9 cellular contexts compared by ENCODE assay signal in the genomic region with DNA sequence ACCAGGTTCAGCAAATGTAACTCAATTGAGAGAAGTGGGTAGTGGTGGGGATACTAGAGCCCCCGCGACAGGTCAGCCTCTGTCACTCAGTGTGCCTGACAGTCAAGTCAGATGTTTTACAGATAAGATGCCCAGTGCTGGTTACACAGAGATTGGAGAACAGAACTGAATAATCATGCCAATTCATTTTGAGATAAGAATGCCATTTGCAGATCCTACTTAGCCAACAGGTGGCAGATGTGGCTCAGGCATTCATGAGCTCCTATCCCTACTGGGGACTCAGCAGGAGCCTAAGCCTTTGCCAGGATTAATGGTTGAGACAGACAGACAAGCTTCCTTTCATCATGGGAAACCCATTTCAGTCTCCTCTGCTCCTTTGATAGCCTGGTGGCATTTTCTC.
A peak's percentile ranks its signal among the peaks of the same experiment; 100 is the strongest.
DNase-seq lines count a peak whose midpoint lies in the region; ATAC-seq and TF ChIP-seq lines count a peak whose summit lies in the region.
"Had no signal": no experiment of that assay in that cellular context is flagged by ENCODE, and none has a peak within 500 bp of the region (broad histone marks: within the 10 kb centered on the region; RNA-seq: fewer than 3 reads in every experiment).

No MANE protein-coding gene starts in this region.

- H3K27me3 ChIP-seq in heart left ventricle (no peaks in the 10 kb centered on the region), OCI-LY3 (ENCODE audit: low read depth, low read length) (no peaks in the 10 kb centered on the region), tibial artery (no peaks in the 10 kb centered on the region), aorta (ENCODE audit: control insufficient read depth in 1 of 2, insufficient read depth in 2 of 2, low read length in 1 of 2) (no peaks in the 10 kb centered on the region)
- H3K27me3 ChIP-seq: SJSA1 had no signal

- no peak overlapping the region for H3K4me2 ChIP-seq in OCI-LY3 (ENCODE audit: low read length)

- no peaks in the 10 kb centered on the region for H3K4me1 ChIP-seq in heart left ventricle
- H3K4me1 ChIP-seq in OCI-LY3 (ENCODE audit: low read length), result no peaks in the 10 kb centered on the region
- H3K4me1 ChIP-seq in tibial artery, result no peaks in the 10 kb centered on the region
- H3K4me1 ChIP-seq in aorta (ENCODE audit: control insufficient read depth in 1 of 2, insufficient read depth in 2 of 2, low read length in 2 of 2), result no peaks in the 10 kb centered on the region

- 26 to 33% (median 30%) methylated on average over 2 of the region's 2 CpGs for WGBS in heart left ventricle, 4 donors
- WGBS in aorta, 2 donors, result 52 to 60% methylated on average over 2 of the region's 2 CpGs

- no peaks in the 10 kb centered on the region for H3K9me3 ChIP-seq in heart left ventricle
- no peaks in the 10 kb centered on the region for H3K9me3 ChIP-seq in OCI-LY3 (ENCODE audit: insufficient read depth, low read length)
- H3K9me3 ChIP-seq in tibial artery, result no peaks in the 10 kb centered on the region
- H3K9me3 ChIP-seq in aorta (ENCODE audit: control insufficient read depth, low read length), result no peaks in the 10 kb centered on the region
- H3K9me3 ChIP-seq: SJSA1 had no signal

- H4K20me1 ChIP-seq in OCI-LY3 (ENCODE audit: insufficient read depth, low read length), result no peaks in the 10 kb centered on the region

- TF ChIP-seq CTCF in heart left ventricle (IDR thresholded peaks at IDR 0.05) (peak in 9 of 12 donors; percentile 7 to 39 (median 15)), OCI-LY3 (IDR thresholded peaks at IDR 0.05; ENCODE audit: low read depth, low read length) (peak; percentile 28), tibial artery (IDR thresholded peaks at IDR 0.05) (no peak)

- intact Hi-C loops in heart left ventricle (cut with DNase I), result loop anchor here in 3 of 10 donors (10.0 kb wide), 2 partner anchors 51 to 211 kb away; no protein-coding TSS in a partner anchor
- intact Hi-C loops in Right ventricle myocardium inferior (cut with DNase I), result no loop called here
- intact Hi-C loops in tibial artery (cut with DNase I; ENCODE audit: low total_unique reads), result no loop called here
- intact Hi-C loops in aorta (cut with DNase I), result no loop called here

- TF ChIP-seq POLR2A in heart left ventricle (IDR thresholded peaks at IDR 0.05), result no peak

- no peak overlapping the region for H2AFZ ChIP-seq in OCI-LY3 (ENCODE audit: low read depth, low read length)

- no peak overlapping the region for H3K9ac ChIP-seq in OCI-LY3 (ENCODE audit: low read length)

- ATAC-seq in heart left ventricle, result peak in 1 of 4 donors; percentile 31
- no peak for ATAC-seq in Right ventricle myocardium inferior
- ATAC-seq in aorta (ENCODE audit: low FRiP score), result no peak

- H3K27ac ChIP-seq in heart left ventricle, result no peak overlapping the region
- H3K27ac ChIP-seq in OCI-LY3 (ENCODE audit: low read length), result no peak overlapping the region
- no peak overlapping the region for H3K27ac ChIP-seq in tibial artery
- no peak overlapping the region for H3K27ac ChIP-seq in aorta (ENCODE audit: low read depth in 1 of 2, low read length in 2 of 2)
- H3K27ac ChIP-seq: SJSA1 had no signal

- DNase-seq in heart left ventricle, result peak in 1 of 5 donors; percentile 32
- no peak for DNase-seq in Right ventricle myocardium inferior (ENCODE audit: missing footprints)
- peak; percentile 33 for DNase-seq in fibroblast of peridontal ligament (ENCODE audit: extremely low read depth)
- DNase-seq in tibial artery, result no peak
- no peak for DNase-seq in AG08395 (ENCODE audit: low spot score)
- no peak for DNase-seq in stimulated activated naive CD4-positive, alpha-beta T cell treated with Interleukin-2 at 50 U/mL for 16 hours (lab: John Stamatoyannopoulos, UW)
- no peak for DNase-seq in aorta

- H3K36me3 ChIP-seq in heart left ventricle (peaks cover 0 to 6% (median 0%) of the 10 kb centered on the region in 9 donors), OCI-LY3 (replicated peaks; ENCODE audit: low read depth, low read length) (no peaks in the 10 kb centered on the region), tibial artery (no peaks in the 10 kb centered on the region), aorta (ENCODE audit: control insufficient read depth in 1 of 2, insufficient read depth in 2 of 2, low read length in 1 of 2) (no peaks in the 10 kb centered on the region)
- H3K36me3 ChIP-seq: SJSA1 had no signal

- H3K4me3 ChIP-seq in heart left ventricle (no peak overlapping the region), OCI-LY3 (ENCODE audit: low read length) (no peak overlapping the region), tibial artery (no peak overlapping the region), aorta (ENCODE audit: low read length in 2 of 2) (no peak overlapping the region)
- H3K4me3 ChIP-seq: SJSA1 had no signal

- no peaks in the 10 kb centered on the region for H3K79me2 ChIP-seq in OCI-LY3 (ENCODE audit: low read length)

Comparison
In these comparisons a context has a peak if more than half of its experiments do, and no peak if none do; other contexts are left out.
1. CTCF ChIP-seq: peak in heart left ventricle (9 of 12) and OCI-LY3 (single experiment); none in tibial artery (0 of 2).